ENCODE assay signal across 19 cellular contexts in genomic region chr11:73469401-73469800, GRCh38.
A peak's percentile ranks its signal among the peaks of the same experiment; 100 is the strongest.
DNase-seq lines count a peak whose midpoint lies in the region; ATAC-seq and TF ChIP-seq lines count a peak whose summit lies in the region.
"Had no signal": no experiment of that assay in that cellular context is flagged by ENCODE, and none has a peak within 500 bp of the region (broad histone marks: within the 10 kb centered on the region; RNA-seq: fewer than 3 reads in every experiment).

No MANE protein-coding gene starts in this region.

- CTCF ChIA-PET in SK-N-SH (lab: Yijun Ruan, JAX) = interaction anchor here (1.0 to 8.1 kb wide), 6 partner anchors 10 to 462 kb away, joined by 3 to 85 read pairs (median 4); no protein-coding TSS in a partner anchor

- H4K20me1 ChIP-seq in SK-N-SH (ENCODE audit: insufficient read depth) = no peaks in the 10 kb centered on the region

- H3K36me3 ChIP-seq in SK-N-SH (replicated peaks in 1 of 2; ENCODE audit: control insufficient read depth in 1 of 2, insufficient read depth in 2 of 2, low read length in 1 of 2) (peaks cover 0 to 2% of the 10 kb centered on the region in 2 experiments), vagina (no peaks in the 10 kb centered on the region)
- H3K36me3 ChIP-seq: transverse colon had no signal

- no peak for TF ChIP-seq CTCF in SK-N-SH (IDR thresholded peaks at IDR 0.05)
- TF ChIP-seq CTCF in vagina (IDR thresholded peaks at IDR 0.05) = no peak

- H3F3A ChIP-seq in SK-N-SH (replicated peaks; ENCODE audit: insufficient read depth) = peaks cover 2% of the 10 kb centered on the region

- H3K27me3 ChIP-seq in SK-N-SH (ENCODE audit: insufficient read depth) (no peaks in the 10 kb centered on the region), vagina (no peaks in the 10 kb centered on the region)
- H3K27me3 ChIP-seq: transverse colon had no signal

- WGBS in SK-N-SH (ENCODE audit: low lambda C conversion rate) = 76% methylated on average over 3 of the region's 3 CpGs

- in situ Hi-C loops in G401 (cut with HindIII; ENCODE audit: low sequenced_read_pairs) = no loop called here

- TF ChIP-seq RAD21 in SK-N-SH (IDR thresholded peaks at IDR 0.05; ENCODE audit: low read length) = no peak

- no peak for TF ChIP-seq POLR2A in vagina (IDR thresholded peaks at IDR 0.05)

- no peak overlapping the region for H3K9ac ChIP-seq in SK-N-SH

- no peak overlapping the region for H3K4me2 ChIP-seq in SK-N-SH
- H3K4me2 ChIP-seq: GM23338 had no signal

- peaks cover 5% of the 10 kb centered on the region; the same call in 1 of the 2 replicates for H3K79me2 ChIP-seq in SK-N-SH (ENCODE audit: insufficient read depth)

- H3K9me3 ChIP-seq in SK-N-SH (no peaks in the 10 kb centered on the region), vagina (no peaks in the 10 kb centered on the region)
- H3K9me3 ChIP-seq: transverse colon had no signal

- H3K9me2 ChIP-seq in SK-N-SH = no peaks in the 10 kb centered on the region

- DNase-seq in SK-N-SH (peak; percentile 16), dermis blood vessel endothelial cell (peak; percentile 75), lung microvascular endothelial cell (ENCODE audit: low read depth in 2 of 2) (peak; percentile 52 to 85), vagina (ENCODE audit: extremely low spot score in 2 of 2) (no peak), dedifferentiated amniotic fluid mesenchymal stem cell (ENCODE audit: extremely low spot score) (no peak), G401 (ENCODE audit: low spot score) (no peak), retina (no peak)
- DNase-seq: activated CD4-positive, alpha-beta T cell treated with anti-CD3 and anti-CD28 coated beads, Interleukin-2, amount 50 U/mL, for 4 hours; activated T-cell treated with anti-CD3 and anti-CD28 coated beads, Interleukin-2, amount 50 U/mL, for 1 hour; CD4-positive, CD25-positive, alpha-beta regulatory T cell; endodermal cell; NCI-H2107; transverse colon had no signal

- no peak for TF ChIP-seq EP300 in SK-N-SH (IDR thresholded peaks at IDR 0.05; ENCODE audit: borderline replicate concordance in 1 of 2, low read depth in 1 of 2, low read length in 1 of 2)

- H3K4me3 ChIP-seq in SK-N-SH (ENCODE audit: low read depth in 2 of 2, low read length in 1 of 2) (no peak overlapping the region), vagina (no peak overlapping the region)
- H3K4me3 ChIP-seq: GM23338, SK-N-MC, skin epidermis, transverse colon had no signal

- H2AFZ ChIP-seq in SK-N-SH (ENCODE audit: low read depth) = no peak overlapping the region
- H2AFZ ChIP-seq: GM23338 had no signal

- H3K4me1 ChIP-seq in SK-N-SH (ENCODE audit: control insufficient read depth in 1 of 2, insufficient read depth in 2 of 2, low read depth in 1 of 2, low read length in 1 of 2) (peaks cover 6 to 15% of the 10 kb centered on the region in 2 experiments; a peak in 3 of 4 replicates), vagina (no peaks in the 10 kb centered on the region)
- H3K4me1 ChIP-seq: transverse colon had no signal

- POLR2A ChIA-PET in SK-N-SH (lab: Yijun Ruan, JAX) = interaction anchor here (1.0 kb wide), 1 partner anchor 129 kb away, joined by 4 read pairs; no protein-coding TSS in a partner anchor

- intact Hi-C loops in vagina (cut with DNase I) = no loop called here

- no peak for ATAC-seq in SK-N-SH treated with all-trans-retinoic acid at 6 μM for 48 hours
- ATAC-seq: activated naive CD4-positive, alpha-beta T cell treated with anti-CD3 and anti-CD28 coated beads, Interleukin-2, amount 50 U/mL, for 72 hours; GM23338; Panc1 had no signal

- H3K27ac ChIP-seq in SK-N-SH (ENCODE audit: low read depth in 2 of 2, low read length in 1 of 2) (no peak overlapping the region), vagina (peak overlapping the region; percentile 10)
- H3K27ac ChIP-seq: SK-N-MC, skin epidermis, transverse colon had no signal

TF ChIP-seq in SK-N-SH, 30 proteins besides CTCF, POLR2A, EP300 and RAD21 (continues in another document):
- no peak for TF ChIP-seq USF1 (IDR thresholded peaks at IDR 0.05; ENCODE audit: borderline replicate concordance, low read depth)
- TF ChIP-seq RCOR1 (IDR thresholded peaks at IDR 0.05; ENCODE audit: low read length) = no peak
- no peak for TF ChIP-seq USF2 (IDR thresholded peaks at IDR 0.05; ENCODE audit: borderline replicate concordance, low read depth, low read length)
- no peak for TF ChIP-seq TEAD4 (IDR thresholded peaks at IDR 0.05; ENCODE audit: borderline replicate concordance, insufficient read depth)
- no peak for TF ChIP-seq PBX3 (IDR thresholded peaks at IDR 0.05)
- TF ChIP-seq JUND (IDR thresholded peaks at IDR 0.05) = no peak

TF ChIP-seq in SK-N-SH treated with all-trans-retinoic acid at 6 μM for 48 hours, 23 proteins besides CTCF, POLR2A, EP300 and RAD21:
- TF ChIP-seq ARNTL (CRISPR knock-in tag; IDR thresholded peaks at IDR 0.05; ENCODE audit: borderline replicate concordance, low read depth) = no peak
- TF ChIP-seq ZNF8 (CRISPR knock-in tag; IDR thresholded peaks at IDR 0.05) = no peak

Comparison
In these comparisons a context has a peak if more than half of its experiments do, and no peak if none do; other contexts are left out.
1. DNase-seq: peak in SK-N-SH (single experiment), dermis blood vessel endothelial cell (single experiment) and lung microvascular endothelial cell (2 of 2); none in vagina (0 of 2), dedifferentiated amniotic fluid mesenchymal stem cell (single experiment), G401 (single experiment) and retina (single experiment).